Comparison of ENCODE assay signal across 22 cellular contexts in the genomic region with DNA sequence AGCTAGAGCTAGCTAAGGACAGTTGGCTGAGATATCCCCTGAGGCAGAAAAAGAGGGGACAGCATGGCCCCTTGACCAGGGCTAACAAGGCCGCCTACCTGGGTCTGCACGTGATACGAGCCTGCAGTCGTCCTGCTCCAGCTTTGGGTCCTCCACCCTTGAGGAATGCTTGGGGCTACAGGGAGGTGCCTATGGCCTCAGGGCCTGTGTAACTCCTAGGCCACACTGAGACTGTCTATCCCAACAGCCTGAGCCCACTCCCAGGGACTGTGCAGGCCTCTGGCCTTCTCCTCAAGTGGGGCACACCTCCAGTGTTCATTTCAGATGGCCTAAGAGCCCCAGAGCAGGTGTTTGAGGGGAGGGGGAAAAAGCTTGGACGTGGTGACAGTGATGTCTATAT.
"Had no signal": no experiment of that assay in that cellular context is flagged by ENCODE, and none has a peak within 500 bp of the region (broad histone marks: within the 10 kb centered on the region; RNA-seq: fewer than 3 reads in every experiment).

No MANE protein-coding gene starts in this region.

- H3K9me3 Mint-ChIP-seq: IgD-negative memory B cell had no signal

- H3K27ac ChIP-seq: KMS-11, SJSA1, SK-N-MC had no signal

- H3K4me1 ChIP-seq: SJSA1 had no signal

- H3K4me3 ChIP-seq: K562, SJSA1, SK-N-MC had no signal

- H3K27ac Mint-ChIP-seq: IgD-negative memory B cell had no signal

- H3K36me3 ChIP-seq: SJSA1 had no signal

- ATAC-seq: K562 had no signal

- H3K9me3 ChIP-seq: SJSA1 had no signal

- H3K4me3 Mint-ChIP-seq: IgD-negative memory B cell had no signal

- H3K4me1 Mint-ChIP-seq: IgD-negative memory B cell had no signal

- DNase-seq: Kasumi-1, MM.1S, NCI-H1092 treated with DMSO at 0.1 percent for 48 hours, NCI-H1436, NCI-H187, NCI-H2029, NCI-H2081 treated with DMSO at 0.1 percent for 48 hours, NCI-H2171, NCI-H226, NCI-H446, NCI-H510A, NCI-H524 treated with DMSO at 0.1 percent for 48 hours, NCI-H69, NCI-H774, Right ventricle myocardium superior, RPMI8226, SIG-M5 had no signal
